Comparison of ENCODE assay signal across 10 cellular contexts in genomic region chr3:90092994-90093393, GRCh38.
DNase-seq lines count a peak whose midpoint lies in the region; ATAC-seq, FAIRE-seq and TF ChIP-seq lines count a peak whose summit lies in the region.
"Had no signal": no experiment of that assay in that cellular context is flagged by ENCODE, and none has a peak within 500 bp of the region (broad histone marks: within the 10 kb centered on the region; RNA-seq: fewer than 3 reads in every experiment).

No MANE protein-coding gene starts in this region.

- peak; percentile 52 for DNase-seq in NCI-H1092 treated with DMSO at 0.1 percent for 48 hours (lab: John Stamatoyannopoulos, UW)
- no peak for DNase-seq in NCI-H1092 (lab: John Stamatoyannopoulos, UW)
- DNase-seq in NCI-H69 (lab: John Stamatoyannopoulos, UW), result peak; percentile 20
- no peak for DNase-seq in endodermal cell
- peak; percentile 8 for DNase-seq in small intestine
- no peak for DNase-seq in GM19238 (ENCODE audit: insufficient read length, low spot score)
- DNase-seq in activated T-cell treated with anti-CD3 and anti-CD28 coated beads, Interleukin-2, amount 50 U/mL, for 1 hour, result no peak
- DNase-seq: MG63 had no signal

- no peak overlapping the region for H3K9ac ChIP-seq in endodermal cell (ENCODE audit: extremely low read depth, low read length, poor library complexity, severe bottlenecking)
- H3K9ac ChIP-seq: BLaER1 treated with 17β-estradiol and CSF1 and Interleukin-3, amounts not matched to agents 10 nM and 100 nM had no signal

- H3K36me3 Mint-ChIP-seq in endodermal cell (ENCODE audit: low read depth), result peaks cover 70% of the 10 kb centered on the region

- peak; percentile 81 for TF ChIP-seq CTCF in endodermal cell (conservative IDR thresholded peaks at IDR 0.05)

- H3K27me3 ChIP-seq in endodermal cell (ENCODE audit: control insufficient read depth, insufficient read depth, low read length, poor library complexity, severe bottlenecking), result no peaks in the 10 kb centered on the region
- H3K27me3 ChIP-seq in small intestine (ENCODE audit: control insufficient read depth in 2 of 2, insufficient read depth in 2 of 2, low read length in 2 of 2), result no peaks in the 10 kb centered on the region
- H3K27me3 ChIP-seq: BLaER1 treated with 17β-estradiol and CSF1 and Interleukin-3, amounts not matched to agents 10 nM and 100 nM; MG63 had no signal

- 96% methylated on average over 1 of the region's 1 CpG; no CpG with 5 or more reads in 1 of the 2 experiments for WGBS in endodermal cell (ENCODE audit: insufficient coverage in 1 of 2, insufficient read length in 1 of 2), 2 experiments
- WGBS in small intestine, 3 donors, result 79 to 81% (median 79%) methylated on average over 1 of the region's 1 CpG

- peaks cover 37% of the 10 kb centered on the region for H3K4me1 Mint-ChIP-seq in endodermal cell

- H3K9me3 Mint-ChIP-seq in endodermal cell, result no peaks in the 10 kb centered on the region

- no peak for FAIRE-seq in small intestine (lab: Jason Lieb, UNC)

- H3K9me3 ChIP-seq in endodermal cell (ENCODE audit: control insufficient read depth, low read length), result no peaks in the 10 kb centered on the region
- no peaks in the 10 kb centered on the region for H3K9me3 ChIP-seq in small intestine (ENCODE audit: control insufficient read depth, low read depth)
- H3K9me3 ChIP-seq: BLaER1 treated with 17β-estradiol and CSF1 and Interleukin-3, amounts not matched to agents 10 nM and 100 nM; MG63 had no signal

- H3K27ac ChIP-seq in endodermal cell (ENCODE audit: low read depth, low read length), result no peak overlapping the region
- no peak overlapping the region for H3K27ac ChIP-seq in small intestine (ENCODE audit: low read depth in 1 of 2, low read length in 1 of 2)
- H3K27ac ChIP-seq: BLaER1 treated with 17β-estradiol and CSF1 and Interleukin-3, amounts not matched to agents 10 nM and 100 nM had no signal

- H3K4me3 ChIP-seq in endodermal cell (ENCODE audit: low read length) (no peak overlapping the region), small intestine (ENCODE audit: low read depth in 1 of 2, low read length in 2 of 2) (no peak overlapping the region)
- H3K4me3 ChIP-seq: BLaER1 treated with 17β-estradiol and CSF1 and Interleukin-3, amounts not matched to agents 10 nM and 100 nM; MG63 had no signal

- H3K4me3 Mint-ChIP-seq in endodermal cell, result no peak overlapping the region

- ATAC-seq in HG02759 (IDR thresholded peaks at IDR 0.05; ENCODE audit: unreplicated experiment), result no peak

- H3K36me3 ChIP-seq in endodermal cell (ENCODE audit: control insufficient read depth, insufficient read depth, low read length), result peaks cover 78% of the 10 kb centered on the region
- H3K36me3 ChIP-seq in small intestine (ENCODE audit: control insufficient read depth in 2 of 2, insufficient read depth in 2 of 2, low read length in 2 of 2), result no peaks in the 10 kb centered on the region
- H3K36me3 ChIP-seq: BLaER1 treated with 17β-estradiol and CSF1 and Interleukin-3, amounts not matched to agents 10 nM and 100 nM; MG63 had no signal

- peak overlapping the region; percentile 60 for H3K27ac Mint-ChIP-seq in endodermal cell

- peaks cover 10% of the 10 kb centered on the region for H3K4me1 ChIP-seq in endodermal cell (ENCODE audit: control insufficient read depth, insufficient read depth, low read length)
- H3K4me1 ChIP-seq in small intestine (ENCODE audit: control insufficient read depth in 2 of 2, insufficient read depth in 1 of 2, low read depth in 1 of 2, low read length in 1 of 2), result no peaks in the 10 kb centered on the region
- H3K4me1 ChIP-seq: BLaER1 treated with 17β-estradiol and CSF1 and Interleukin-3, amounts not matched to agents 10 nM and 100 nM had no signal

- no peaks in the 10 kb centered on the region for H3K27me3 Mint-ChIP-seq in endodermal cell (ENCODE audit: insufficient read depth)

Comparison
In these comparisons a context has a peak if more than half of its experiments do, and no peak if none do; other contexts are left out.
1. DNase-seq: peak in NCI-H1092 treated with DMSO at 0.1 percent for 48 hours (single experiment), NCI-H69 (single experiment) and small intestine (single experiment); none in NCI-H1092 (single experiment), endodermal cell (single experiment), GM19238 (single experiment) and activated T-cell treated with anti-CD3 and anti-CD28 coated beads, Interleukin-2, amount 50 U/mL, for 1 hour (single experiment).